Comparison of ENCODE assay signal across 16 cellular contexts in the genomic region with DNA sequence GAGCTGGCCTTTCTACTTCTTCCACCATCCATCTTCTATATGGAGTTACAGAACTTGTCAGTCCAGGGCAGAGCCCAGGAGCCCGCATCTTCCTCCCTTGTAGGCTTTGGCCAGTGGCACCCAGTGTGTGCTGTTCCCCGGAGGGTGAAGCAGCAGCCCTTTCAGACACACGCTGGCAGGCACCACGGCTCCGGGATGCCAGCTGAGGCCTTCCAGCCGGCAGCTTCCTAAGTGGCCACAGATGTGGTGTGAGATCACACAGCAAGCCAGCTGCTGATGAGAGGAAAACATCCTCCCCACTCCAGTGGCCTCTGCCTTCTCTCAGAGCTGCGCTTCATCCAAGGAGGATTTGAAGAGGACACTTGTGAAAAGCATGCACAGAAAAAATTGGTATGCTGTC. TPM values are rescaled to one million over a fixed set of nuclear protein-coding genes. Genes with fewer than 3 reads are reported as not detected.
DNase-seq lines count a peak whose midpoint lies in the region; ATAC-seq, FAIRE-seq and TF ChIP-seq lines count a peak whose summit lies in the region.
"Had no signal": no experiment of that assay in that cellular context is flagged by ENCODE, and none has a peak within 500 bp of the region (broad histone marks: within the 10 kb centered on the region; RNA-seq: fewer than 3 reads in every experiment).

No MANE protein-coding gene starts in this region.

- TF ChIP-seq POLR2A in GM12892 (IDR thresholded peaks at IDR 0.05; ENCODE audit: low read depth, low read length): no peak

- peaks cover 9% of the 10 kb centered on the region for H3K4me1 ChIP-seq in lower lobe of right lung
- H3K4me1 ChIP-seq in CD8-positive, alpha-beta memory T cell (ENCODE audit: insufficient read depth, low read length): no peaks in the 10 kb centered on the region

- H3K4me3 Mint-ChIP-seq in CD8-positive, alpha-beta memory T cell: no peak overlapping the region
- H3K4me3 Mint-ChIP-seq: activated naive CD8-positive, alpha-beta T cell; T-cell had no signal

- no peak overlapping the region for H3K27ac Mint-ChIP-seq in CD8-positive, alpha-beta memory T cell
- no peak overlapping the region for H3K27ac Mint-ChIP-seq in activated naive CD4-positive, alpha-beta T cell treated with anti-CD3 and anti-CD28 coated beads, Interleukin-2, amount 50 U/mL, for 72 hours
- H3K27ac Mint-ChIP-seq: activated naive CD8-positive, alpha-beta T cell; T-cell had no signal

- H3K27ac ChIP-seq in caudate nucleus (ENCODE audit: low read depth, low read length) (no peak overlapping the region), lower lobe of right lung (no peak overlapping the region)
- no peak overlapping the region for H3K27ac ChIP-seq in CD8-positive, alpha-beta memory T cell (ENCODE audit: low read depth, low read length)

- TF ChIP-seq CTCF in lower lobe of right lung (IDR thresholded peaks at IDR 0.05): no peak

- no peak for FAIRE-seq in GM12892 (lab: Jason Lieb, UNC)
- FAIRE-seq: endothelial cell of umbilical vein had no signal

- no peaks in the 10 kb centered on the region for H3K4me1 Mint-ChIP-seq in CD8-positive, alpha-beta memory T cell
- H3K4me1 Mint-ChIP-seq: T-cell had no signal

- no peaks in the 10 kb centered on the region for H3K36me3 ChIP-seq in lower lobe of right lung
- H3K36me3 ChIP-seq in CD8-positive, alpha-beta memory T cell (ENCODE audit: insufficient read depth, low read length): no peaks in the 10 kb centered on the region

- CTCF ChIA-PET in CD8-positive, alpha-beta memory T cell (lab: Charles Lee): no interaction called here

- no peaks in the 10 kb centered on the region for H3K9me3 Mint-ChIP-seq in CD8-positive, alpha-beta memory T cell
- no peaks in the 10 kb centered on the region for H3K9me3 Mint-ChIP-seq in activated naive CD4-positive, alpha-beta T cell treated with anti-CD3 and anti-CD28 coated beads, Interleukin-2, amount 50 U/mL, for 72 hours
- H3K9me3 Mint-ChIP-seq: T-cell had no signal

- POLR2A ChIA-PET in CD8-positive, alpha-beta memory T cell (lab: Charles Lee): no interaction called here

- DNase-seq in left ventricle myocardium superior (peak; percentile 39), cardiac septum (ENCODE audit: low spot score) (no peak), caudate nucleus (lab: John Stamatoyannopoulos, UW) (peak in 58 of 61 donors; percentile 7 to 88 (median 62)), lower lobe of right lung (peak; percentile 46), GM12892 (ENCODE audit: insufficient read length) (no peak)
- DNase-seq in CD8-positive, alpha-beta memory T cell: no peak
- DNase-seq in activated naive CD4-positive, alpha-beta T cell treated with anti-CD3 and anti-CD28 coated beads, Interleukin-2, amount 50 U/mL, for 72 hours (ENCODE audit: low spot score in 2 of 2): no peak
- DNase-seq: ACHN; activated CD8-positive, alpha-beta memory T cell treated with anti-CD3 and anti-CD28 coated beads, Interleukin-2, amount 50 U/mL, for 48 hours; Calu3; NCI-H2081 treated with DMSO at 0.1 percent for 48 hours; PC-3; T-cell had no signal

- intact Hi-C loops in left ventricle myocardium superior (cut with micrococcal nuclease): no loop called here
- intact Hi-C loops in cardiac septum (cut with DNase I): no loop called here
- intact Hi-C loops in lower lobe of right lung (cut with DNase I): no loop called here

- H3K27me3 Mint-ChIP-seq in CD8-positive, alpha-beta memory T cell: peaks cover 18 to 26% of the 10 kb centered on the region in 2 donors

- no peaks in the 10 kb centered on the region for H3K36me3 Mint-ChIP-seq in CD8-positive, alpha-beta memory T cell
- H3K36me3 Mint-ChIP-seq in activated naive CD4-positive, alpha-beta T cell treated with anti-CD3 and anti-CD28 coated beads, Interleukin-2, amount 50 U/mL, for 72 hours: no peaks in the 10 kb centered on the region
- H3K36me3 Mint-ChIP-seq: activated naive CD8-positive, alpha-beta T cell; T-cell had no signal

- H3K4me3 ChIP-seq in lower lobe of right lung: no peak overlapping the region
- H3K4me3 ChIP-seq in CD8-positive, alpha-beta memory T cell (ENCODE audit: low read length): no peak overlapping the region

- no peaks in the 10 kb centered on the region for H3K9me3 ChIP-seq in lower lobe of right lung
- H3K9me3 ChIP-seq in CD8-positive, alpha-beta memory T cell (ENCODE audit: low read length): no peaks in the 10 kb centered on the region

- ATAC-seq in left ventricle myocardium superior (no peak), lower lobe of right lung (peak in 1 of 2 donors; percentile 7), GM21723 (IDR thresholded peaks at IDR 0.05; ENCODE audit: unreplicated experiment) (no peak)
- no peak for ATAC-seq in activated naive CD4-positive, alpha-beta T cell treated with anti-CD3 and anti-CD28 coated beads, Interleukin-2, amount 50 U/mL, for 72 hours
- ATAC-seq: PC-3, T-cell had no signal

- no peaks in the 10 kb centered on the region for H3K27me3 ChIP-seq in lower lobe of right lung (ENCODE audit: low read depth)
- H3K27me3 ChIP-seq in CD8-positive, alpha-beta memory T cell (ENCODE audit: insufficient read depth, low read length, poor library complexity, severe bottlenecking): no peaks in the 10 kb centered on the region

RNA-seq across cellular contexts. Expression of gene CRABP1, which starts 24.1 kb away (rescaled TPM):
- total RNA-seq in left ventricle myocardium superior: not detected
- total RNA-seq in cardiac septum: not detected
- total RNA-seq in lower lobe of right lung: not detected
- not detected for polyA plus RNA-seq in GM12892 (2012; ENCODE audit: missing spikeins)
- total RNA-seq in CD8-positive, alpha-beta memory T cell: not detected
- not detected for polyA plus RNA-seq in CD8-positive, alpha-beta memory T cell
- total RNA-seq in activated naive CD4-positive, alpha-beta T cell treated with anti-CD3 and anti-CD28 coated beads, Interleukin-2, amount 50 U/mL, for 72 hours: 1 to 10 TPM in 1 of 2 donors, not detected in 1; 1.7 TPM
- total RNA-seq: Calu3, endothelial cell of umbilical vein, PC-3 had no signal

Comparison
In these comparisons a context has a peak if more than half of its experiments do, and no peak if none do; other contexts are left out.
1. DNase-seq: peak in left ventricle myocardium superior (single experiment), caudate nucleus (58 of 61) and lower lobe of right lung (single experiment); none in cardiac septum (single experiment), GM12892 (single experiment), CD8-positive, alpha-beta memory T cell (0 of 5) and activated naive CD4-positive, alpha-beta T cell treated with anti-CD3 and anti-CD28 coated beads, Interleukin-2, amount 50 U/mL, for 72 hours (0 of 2).